ENCODE assay signal across 11 cellular contexts in genomic region chr4:104868942-104869341, GRCh38.
DNase-seq lines count a peak whose midpoint lies in the region; ATAC-seq and TF ChIP-seq lines count a peak whose summit lies in the region.
"Had no signal": no experiment of that assay in that cellular context is flagged by ENCODE, and none has a peak within 500 bp of the region (broad histone marks: within the 10 kb centered on the region; RNA-seq: fewer than 3 reads in every experiment).

No MANE protein-coding gene starts in this region.

- TF ChIP-seq CTCF in GM20000 (IDR thresholded peaks at IDR 0.05; ENCODE audit: extremely low read depth, missing control alignments) (no peak), right atrium auricular region (IDR thresholded peaks at IDR 0.05) (no peak)

- ATAC-seq in GM18508 (IDR thresholded peaks at IDR 0.05; ENCODE audit: insufficient read depth, unreplicated experiment) (peak; percentile 93), HG02943 (IDR thresholded peaks at IDR 0.05; ENCODE audit: low read depth, unreplicated experiment) (peak; percentile 89), HG03571 (IDR thresholded peaks at IDR 0.05; ENCODE audit: unreplicated experiment) (peak; percentile 92)

- H3K4me1 ChIP-seq in right atrium auricular region, result no peaks in the 10 kb centered on the region

- H3K27me3 ChIP-seq in right atrium auricular region, result no peaks in the 10 kb centered on the region
- H3K27me3 ChIP-seq: BLaER1 treated with 17β-estradiol and CSF1 and Interleukin-3, amounts not matched to agents 10 nM and 100 nM had no signal

- no peak overlapping the region for H3K27ac ChIP-seq in right atrium auricular region

- no peak overlapping the region for H3K4me3 ChIP-seq in right atrium auricular region
- H3K4me3 ChIP-seq: BLaER1 treated with 17β-estradiol and CSF1 and Interleukin-3, amounts not matched to agents 10 nM and 100 nM had no signal

- no peaks in the 10 kb centered on the region for H3K36me3 ChIP-seq in right atrium auricular region
- H3K36me3 ChIP-seq: BLaER1 treated with 17β-estradiol and CSF1 and Interleukin-3, amounts not matched to agents 10 nM and 100 nM had no signal

- H3K9me3 ChIP-seq in right atrium auricular region, result no peaks in the 10 kb centered on the region
- H3K9me3 ChIP-seq: BLaER1 treated with 17β-estradiol and CSF1 and Interleukin-3, amounts not matched to agents 10 nM and 100 nM had no signal

- DNase-seq in GM20000 (ENCODE audit: low spot score) (peak; percentile 53), kidney glomerular epithelial cell (lab: John Stamatoyannopoulos, UW) (no peak), cerebellar nuclear complex (lab: John Stamatoyannopoulos, UW) (no peak), right atrium auricular region (ENCODE audit: low spot score) (no peak)
- DNase-seq in activated effector memory CD4-positive, alpha-beta T cell treated with Interleukin-2 at 50 U/mL for 16 hours, result no peak
- DNase-seq: aorta, NCI-H1694 had no signal
